In the genomic region with DNA sequence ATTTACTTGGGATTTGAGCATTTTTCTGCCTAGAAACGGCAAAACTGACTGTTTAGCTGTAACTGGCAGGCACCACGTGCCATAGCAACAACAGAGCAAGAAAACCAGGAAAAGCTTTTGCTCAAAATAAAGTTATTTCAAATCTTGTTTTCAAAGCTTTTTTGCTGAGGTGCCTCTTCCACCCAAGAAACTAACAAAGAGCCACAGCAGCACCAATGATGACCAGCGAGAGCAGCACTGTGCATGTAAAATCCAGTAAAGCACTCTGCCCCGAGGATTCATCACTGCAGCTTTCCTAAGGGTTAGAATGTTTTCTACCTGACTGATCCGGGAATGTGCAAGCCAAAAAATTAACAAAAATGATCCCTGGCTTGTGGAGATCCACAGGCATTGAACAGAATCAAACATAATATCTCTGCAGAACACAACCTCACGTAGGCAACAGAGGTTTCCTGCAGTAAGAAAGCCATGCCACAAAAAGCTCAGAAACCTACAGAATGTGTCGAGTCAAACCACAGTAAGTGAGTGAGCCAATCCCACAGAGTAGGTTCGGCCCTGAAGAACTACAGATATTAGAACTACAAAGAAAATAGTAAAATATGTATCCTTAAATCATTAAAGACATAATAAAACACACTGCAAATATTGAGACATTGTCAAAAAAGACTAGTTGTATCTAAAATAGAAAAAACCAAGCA, we compare ENCODE assay signal across 12 cellular contexts. TPM values are rescaled to one million over a fixed set of nuclear protein-coding genes. Genes with fewer than 3 reads are reported as not detected.
DNase-seq lines count a peak whose midpoint lies in the region; TF ChIP-seq lines count a peak whose summit lies in the region.
"Had no signal": no experiment of that assay in that cellular context is flagged by ENCODE, and none has a peak within 500 bp of the region (broad histone marks: within the 10 kb centered on the region; RNA-seq: fewer than 3 reads in every experiment).

No MANE protein-coding gene starts in this region.

- no peak overlapping the region for H3K4me3 Mint-ChIP-seq in chondrocyte (ENCODE audit: unreplicated experiment)
- H3K4me3 Mint-ChIP-seq in neural crest cell = no peak overlapping the region
- H3K4me3 Mint-ChIP-seq: immature natural killer cell, naive B cell had no signal

- H3K4me3 ChIP-seq in MM.1S (ENCODE audit: low read length) (no peak overlapping the region), MG63 (no peak overlapping the region)

- H3K9me3 ChIP-seq in MM.1S (replicated peaks; ENCODE audit: insufficient read depth, low read length) = no peaks in the 10 kb centered on the region
- H3K9me3 ChIP-seq in MG63 = no peaks in the 10 kb centered on the region

- no peaks in the 10 kb centered on the region for H3K9me3 Mint-ChIP-seq in chondrocyte (ENCODE audit: low read depth)
- H3K9me3 Mint-ChIP-seq in neural crest cell = peaks cover 2% of the 10 kb centered on the region
- H3K9me3 Mint-ChIP-seq: immature natural killer cell, naive B cell had no signal

- no peak overlapping the region for H3K27ac ChIP-seq in MM.1S (ENCODE audit: low read length)

- no peak overlapping the region for H3K4me2 ChIP-seq in MM.1S (ENCODE audit: low read depth, low read length)

- DNase-seq in Caki2 (ENCODE audit: low read depth) (peak; percentile 41), MM.1S (no peak), chondrocyte (ENCODE audit: low spot score) (no peak), neural crest cell (ENCODE audit: low read depth, low spot score) (no peak), mucosa of gallbladder (ENCODE audit: low spot score) (no peak), MG63 (no peak), AG20443 (ENCODE audit: low spot score) (no peak), GM20000 (ENCODE audit: low spot score) (no peak)
- DNase-seq: immature natural killer cell; naive B cell; NCI-H1092 treated with DMSO at 0.1 percent for 48 hours; stimulated activated CD8-positive, alpha-beta memory T cell treated with anti-CD3 and anti-CD28 coated beads, Interleukin-4, amount 100 ng/mL, for 48 hours had no signal

- no peak overlapping the region for H3K9ac ChIP-seq in MM.1S (ENCODE audit: low read length)

- H3K27me3 ChIP-seq in MM.1S (replicated peaks; ENCODE audit: insufficient read depth, low read length) = no peaks in the 10 kb centered on the region
- no peaks in the 10 kb centered on the region for H3K27me3 ChIP-seq in MG63

- no peaks in the 10 kb centered on the region for H3F3A ChIP-seq in MM.1S (ENCODE audit: insufficient read depth, low read length)

- H3K27me3 Mint-ChIP-seq in chondrocyte (ENCODE audit: low read depth) (peaks cover 5% of the 10 kb centered on the region), neural crest cell (ENCODE audit: low read depth) (peaks cover 3% of the 10 kb centered on the region)

- H3K4me1 ChIP-seq in MM.1S (ENCODE audit: low read length) = no peaks in the 10 kb centered on the region

- no peaks in the 10 kb centered on the region for H4K20me1 ChIP-seq in MM.1S (ENCODE audit: insufficient read depth, low read length)

- H3K36me3 ChIP-seq in MM.1S (replicated peaks; ENCODE audit: insufficient read depth, low read length) (no peaks in the 10 kb centered on the region), MG63 (no peaks in the 10 kb centered on the region)

- no peak overlapping the region for H3K27ac Mint-ChIP-seq in chondrocyte (ENCODE audit: unreplicated experiment)
- no peak overlapping the region for H3K27ac Mint-ChIP-seq in neural crest cell (ENCODE audit: unreplicated experiment)
- H3K27ac Mint-ChIP-seq: immature natural killer cell, naive B cell had no signal

- TF ChIP-seq CTCF in MM.1S (IDR thresholded peaks at IDR 0.05; ENCODE audit: low read length) (0 out of 2 replicates have a peak, but pooled peaks have one; percentile 3), chondrocyte (IDR thresholded peaks at IDR 0.05) (peak; percentile 52), neural crest cell (conservative IDR thresholded peaks at IDR 0.05) (peak; percentile 37), GM20000 (IDR thresholded peaks at IDR 0.05; ENCODE audit: extremely low read depth, missing control alignments) (no peak)

- H3K36me3 Mint-ChIP-seq in chondrocyte (ENCODE audit: low read depth) (no peaks in the 10 kb centered on the region), neural crest cell (ENCODE audit: low read depth) (no peaks in the 10 kb centered on the region)
- H3K36me3 Mint-ChIP-seq: immature natural killer cell, naive B cell had no signal

- H3K9me2 ChIP-seq in MM.1S (replicated peaks; ENCODE audit: insufficient read depth, low read length) = no peaks in the 10 kb centered on the region

- H3K4me1 Mint-ChIP-seq in chondrocyte (ENCODE audit: low read depth) = peaks cover 16% of the 10 kb centered on the region
- peaks cover 24% of the 10 kb centered on the region for H3K4me1 Mint-ChIP-seq in neural crest cell

- in situ Hi-C loops in Caki2 (cut with HindIII; ENCODE audit: low pct_unique_long_range_greater_than_20kb, low sequenced_read_pairs) = no loop called here

- H3K79me2 ChIP-seq in MM.1S (ENCODE audit: low read length) = no peaks in the 10 kb centered on the region

- H2AFZ ChIP-seq in MM.1S (ENCODE audit: low read length) = no peak overlapping the region

RNA-seq across cellular contexts. Expression of a gene that starts 7.4 kb away (rescaled TPM):
- total RNA-seq in Caki2 (2014; rRNA removed; shearing (Covaris generic); ENCODE audit: low replicate concordance) = 9.4 and 18.1 TPM in 2 replicates
- total RNA-seq in chondrocyte (5.0 to 6.1 TPM (median 5.1 TPM) in 3 replicates), neural crest cell (16.4 and 17.5 TPM in 2 replicates), mucosa of gallbladder (2.5 TPM)
- 2.9 and 15.8 TPM in 2 replicates for total RNA-seq in MG63 (2014; rRNA removed; shearing (Covaris generic); ENCODE audit: low replicate concordance)

RNA-seq across cellular contexts. Expression of a gene that starts 51.0 kb away (rescaled TPM):
- total RNA-seq in Caki2 (2014; rRNA removed; shearing (Covaris generic); ENCODE audit: low replicate concordance) = not detected in 2 replicates
- not detected in 3 replicates for total RNA-seq in chondrocyte
- total RNA-seq in neural crest cell = not detected in 2 replicates
- not detected for total RNA-seq in mucosa of gallbladder
- total RNA-seq in MG63 (2014; rRNA removed; shearing (Covaris generic); ENCODE audit: low replicate concordance) = 1.4 TPM in 1 of 2 replicates, not detected in the other
